In genomic region chr20:47725248-47725973, GRCh38 we compare ENCODE assay signal across 8 cellular contexts.
DNase-seq lines count a peak whose midpoint lies in the region; ATAC-seq and TF ChIP-seq lines count a peak whose summit lies in the region.

No MANE protein-coding gene starts in this region.

- H2AFZ ChIP-seq in KMS-11 (ENCODE audit: low read depth): no peak overlapping the region

- H3K9ac ChIP-seq in KMS-11: no peak overlapping the region

- no peaks in the 10 kb centered on the region for H3K9me3 ChIP-seq in neutrophil

- H3K4me1 ChIP-seq in KMS-11 (ENCODE audit: low read depth, poor library complexity, severe bottlenecking): no peaks in the 10 kb centered on the region
- H3K4me1 ChIP-seq in neutrophil (ENCODE audit: control insufficient read depth in 1 of 2, insufficient read depth in 1 of 2, low read depth in 1 of 2, low read length in 1 of 2): peaks cover 52 to 56% of the 10 kb centered on the region in 2 experiments

- TF ChIP-seq CTCF in KMS-11 (conservative IDR thresholded peaks at IDR 0.05; ENCODE audit: low read depth, low read length) (peak; percentile 87), fibroblast of pulmonary artery (IDR thresholded peaks at IDR 0.05; ENCODE audit: low read length, missing control alignments) (peak; percentile 90), neutrophil (IDR thresholded peaks at IDR 0.05) (peak; percentile 100)

- H3K36me3 ChIP-seq in KMS-11 (ENCODE audit: insufficient read depth) (no peaks in the 10 kb centered on the region), neutrophil (peaks cover 12% of the 10 kb centered on the region)

- no peaks in the 10 kb centered on the region for H4K20me1 ChIP-seq in KMS-11 (ENCODE audit: insufficient read depth)

- H3K27ac ChIP-seq in KMS-11 (no peak overlapping the region), neutrophil (peak overlapping the region; percentile 99), substantia nigra (ENCODE audit: low read depth, low read length, poor library complexity, severe bottlenecking) (no peak overlapping the region)

- H3K27me3 ChIP-seq in KMS-11 (ENCODE audit: insufficient read depth, low read depth): peaks cover 45% of the 10 kb centered on the region; the same call in 1 of the 2 replicates
- no peaks in the 10 kb centered on the region for H3K27me3 ChIP-seq in neutrophil

- H3K4me2 ChIP-seq in KMS-11: no peak overlapping the region

- ATAC-seq in HG02678 (IDR thresholded peaks at IDR 0.05; ENCODE audit: unreplicated experiment): no peak

- DNase-seq in ELF-1 (ENCODE audit: low read depth, low spot score) (peak; percentile 97), RPMI8226 (peak; percentile 87), activated T-helper 1 cell treated with Interleukin-2 at 50 U/mL for 16 hours (ENCODE audit: low read depth) (peak; percentile 65), fibroblast of pulmonary artery (ENCODE audit: low read depth) (peak; percentile 90), substantia nigra (lab: John Stamatoyannopoulos, UW) (peak in 42 of 49 donors; percentile 8 to 74 (median 48))

- H3K79me2 ChIP-seq in KMS-11 (ENCODE audit: insufficient read depth, low read depth): no peaks in the 10 kb centered on the region

- H3K4me3 ChIP-seq in KMS-11 (IDR thresholded peaks at IDR 0.05; ENCODE audit: insufficient read depth, low read depth, low read length): no peak overlapping the region
- no peak overlapping the region for H3K4me3 ChIP-seq in fibroblast of pulmonary artery (replicated peaks; ENCODE audit: low read depth, low read length)
- no peak overlapping the region for H3K4me3 ChIP-seq in neutrophil (ENCODE audit: low read depth in 1 of 2, low read length in 1 of 2)
